Comparison of ENCODE assay signal across 2 cellular contexts in the genomic region with DNA sequence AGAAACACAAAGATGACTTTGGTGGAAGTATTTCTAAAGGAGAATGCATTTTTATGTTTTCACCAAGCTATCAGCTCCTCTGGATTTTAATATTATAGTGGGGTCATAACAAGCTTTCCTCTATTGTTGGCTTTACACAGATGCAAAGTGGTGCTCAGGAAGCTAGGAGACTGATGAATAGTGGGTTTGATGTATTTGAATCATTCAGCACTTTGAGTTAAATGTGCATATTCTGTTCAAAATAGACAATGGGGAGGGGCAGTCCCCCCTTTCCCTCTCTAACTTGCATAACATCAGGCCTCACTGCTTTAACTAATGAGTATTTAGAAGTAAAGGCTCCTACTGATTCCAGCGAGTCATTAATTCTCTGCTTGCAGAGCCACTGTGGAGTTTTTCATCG.
TF ChIP-seq lines count a peak whose summit lies in the region.

No MANE protein-coding gene starts in this region.

TF ChIP-seq in A549, 52 proteins besides CTCF, POLR2A, EP300 and RAD21 (continued from another document):
- TF ChIP-seq, protein P1, sequence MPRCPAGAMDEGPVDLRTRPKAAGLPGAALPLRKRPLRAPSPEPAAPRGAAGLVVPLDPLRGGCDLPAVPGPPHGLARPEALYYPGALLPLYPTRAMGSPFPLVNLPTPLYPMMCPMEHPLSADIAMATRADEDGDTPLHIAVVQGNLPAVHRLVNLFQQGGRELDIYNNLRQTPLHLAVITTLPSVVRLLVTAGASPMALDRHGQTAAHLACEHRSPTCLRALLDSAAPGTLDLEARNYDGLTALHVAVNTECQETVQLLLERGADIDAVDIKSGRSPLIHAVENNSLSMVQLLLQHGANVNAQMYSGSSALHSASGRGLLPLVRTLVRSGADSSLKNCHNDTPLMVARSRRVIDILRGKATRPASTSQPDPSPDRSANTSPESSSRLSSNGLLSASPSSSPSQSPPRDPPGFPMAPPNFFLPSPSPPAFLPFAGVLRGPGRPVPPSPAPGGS (IDR thresholded peaks at IDR 0.05), result no peak
- TF ChIP-seq NFE2L2 (conservative IDR thresholded peaks at IDR 0.05; ENCODE audit: low read length) (no peak), RFX5 (IDR thresholded peaks at IDR 0.05) (no peak), TP53 (CRISPR knock-in tag; IDR thresholded peaks at IDR 0.05) (no peak), JUN (IDR thresholded peaks at IDR 0.05) (no peak), ZNF302 (CRISPR knock-in tag; IDR thresholded peaks at IDR 0.05) (no peak), MYC (IDR thresholded peaks at IDR 0.05; ENCODE audit: borderline replicate concordance, low read length) (no peak)

TF ChIP-seq in WTC11, 78 proteins besides CTCF, POLR2A, EP300 and RAD21:
- TF ChIP-seq, protein P2, sequence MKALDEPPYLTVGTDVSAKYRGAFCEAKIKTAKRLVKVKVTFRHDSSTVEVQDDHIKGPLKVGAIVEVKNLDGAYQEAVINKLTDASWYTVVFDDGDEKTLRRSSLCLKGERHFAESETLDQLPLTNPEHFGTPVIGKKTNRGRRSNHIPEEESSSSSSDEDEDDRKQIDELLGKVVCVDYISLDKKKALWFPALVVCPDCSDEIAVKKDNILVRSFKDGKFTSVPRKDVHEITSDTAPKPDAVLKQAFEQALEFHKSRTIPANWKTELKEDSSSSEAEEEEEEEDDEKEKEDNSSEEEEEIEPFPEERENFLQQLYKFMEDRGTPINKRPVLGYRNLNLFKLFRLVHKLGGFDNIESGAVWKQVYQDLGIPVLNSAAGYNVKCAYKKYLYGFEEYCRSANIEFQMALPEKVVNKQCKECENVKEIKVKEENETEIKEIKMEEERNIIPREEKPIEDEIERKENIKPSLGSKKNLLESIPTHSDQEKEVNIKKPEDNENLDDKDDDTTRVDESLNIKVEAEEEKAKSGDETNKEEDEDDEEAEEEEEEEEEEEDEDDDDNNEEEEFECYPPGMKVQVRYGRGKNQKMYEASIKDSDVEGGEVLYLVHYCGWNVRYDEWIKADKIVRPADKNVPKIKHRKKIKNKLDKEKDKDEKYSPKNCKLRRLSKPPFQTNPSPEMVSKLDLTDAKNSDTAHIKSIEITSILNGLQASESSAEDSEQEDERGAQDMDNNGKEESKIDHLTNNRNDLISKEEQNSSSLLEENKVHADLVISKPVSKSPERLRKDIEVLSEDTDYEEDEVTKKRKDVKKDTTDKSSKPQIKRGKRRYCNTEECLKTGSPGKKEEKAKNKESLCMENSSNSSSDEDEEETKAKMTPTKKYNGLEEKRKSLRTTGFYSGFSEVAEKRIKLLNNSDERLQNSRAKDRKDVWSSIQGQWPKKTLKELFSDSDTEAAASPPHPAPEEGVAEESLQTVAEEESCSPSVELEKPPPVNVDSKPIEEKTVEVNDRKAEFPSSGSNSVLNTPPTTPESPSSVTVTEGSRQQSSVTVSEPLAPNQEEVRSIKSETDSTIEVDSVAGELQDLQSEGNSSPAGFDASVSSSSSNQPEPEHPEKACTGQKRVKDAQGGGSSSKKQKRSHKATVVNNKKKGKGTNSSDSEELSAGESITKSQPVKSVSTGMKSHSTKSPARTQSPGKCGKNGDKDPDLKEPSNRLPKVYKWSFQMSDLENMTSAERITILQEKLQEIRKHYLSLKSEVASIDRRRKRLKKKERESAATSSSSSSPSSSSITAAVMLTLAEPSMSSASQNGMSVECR (CRISPR knock-in tag; IDR thresholded peaks at IDR 0.05; ENCODE audit: borderline replicate concordance), result no peak
- TF ChIP-seq, protein P3, sequence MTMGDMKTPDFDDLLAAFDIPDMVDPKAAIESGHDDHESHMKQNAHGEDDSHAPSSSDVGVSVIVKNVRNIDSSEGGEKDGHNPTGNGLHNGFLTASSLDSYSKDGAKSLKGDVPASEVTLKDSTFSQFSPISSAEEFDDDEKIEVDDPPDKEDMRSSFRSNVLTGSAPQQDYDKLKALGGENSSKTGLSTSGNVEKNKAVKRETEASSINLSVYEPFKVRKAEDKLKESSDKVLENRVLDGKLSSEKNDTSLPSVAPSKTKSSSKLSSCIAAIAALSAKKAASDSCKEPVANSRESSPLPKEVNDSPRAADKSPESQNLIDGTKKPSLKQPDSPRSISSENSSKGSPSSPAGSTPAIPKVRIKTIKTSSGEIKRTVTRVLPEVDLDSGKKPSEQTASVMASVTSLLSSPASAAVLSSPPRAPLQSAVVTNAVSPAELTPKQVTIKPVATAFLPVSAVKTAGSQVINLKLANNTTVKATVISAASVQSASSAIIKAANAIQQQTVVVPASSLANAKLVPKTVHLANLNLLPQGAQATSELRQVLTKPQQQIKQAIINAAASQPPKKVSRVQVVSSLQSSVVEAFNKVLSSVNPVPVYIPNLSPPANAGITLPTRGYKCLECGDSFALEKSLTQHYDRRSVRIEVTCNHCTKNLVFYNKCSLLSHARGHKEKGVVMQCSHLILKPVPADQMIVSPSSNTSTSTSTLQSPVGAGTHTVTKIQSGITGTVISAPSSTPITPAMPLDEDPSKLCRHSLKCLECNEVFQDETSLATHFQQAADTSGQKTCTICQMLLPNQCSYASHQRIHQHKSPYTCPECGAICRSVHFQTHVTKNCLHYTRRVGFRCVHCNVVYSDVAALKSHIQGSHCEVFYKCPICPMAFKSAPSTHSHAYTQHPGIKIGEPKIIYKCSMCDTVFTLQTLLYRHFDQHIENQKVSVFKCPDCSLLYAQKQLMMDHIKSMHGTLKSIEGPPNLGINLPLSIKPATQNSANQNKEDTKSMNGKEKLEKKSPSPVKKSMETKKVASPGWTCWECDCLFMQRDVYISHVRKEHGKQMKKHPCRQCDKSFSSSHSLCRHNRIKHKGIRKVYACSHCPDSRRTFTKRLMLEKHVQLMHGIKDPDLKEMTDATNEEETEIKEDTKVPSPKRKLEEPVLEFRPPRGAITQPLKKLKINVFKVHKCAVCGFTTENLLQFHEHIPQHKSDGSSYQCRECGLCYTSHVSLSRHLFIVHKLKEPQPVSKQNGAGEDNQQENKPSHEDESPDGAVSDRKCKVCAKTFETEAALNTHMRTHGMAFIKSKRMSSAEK (CRISPR knock-in tag; IDR thresholded peaks at IDR 0.05; ENCODE audit: borderline replicate concordance), result no peak
- TF ChIP-seq, protein P4, sequence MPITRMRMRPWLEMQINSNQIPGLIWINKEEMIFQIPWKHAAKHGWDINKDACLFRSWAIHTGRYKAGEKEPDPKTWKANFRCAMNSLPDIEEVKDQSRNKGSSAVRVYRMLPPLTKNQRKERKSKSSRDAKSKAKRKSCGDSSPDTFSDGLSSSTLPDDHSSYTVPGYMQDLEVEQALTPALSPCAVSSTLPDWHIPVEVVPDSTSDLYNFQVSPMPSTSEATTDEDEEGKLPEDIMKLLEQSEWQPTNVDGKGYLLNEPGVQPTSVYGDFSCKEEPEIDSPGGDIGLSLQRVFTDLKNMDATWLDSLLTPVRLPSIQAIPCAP (CRISPR knock-in tag; IDR thresholded peaks at IDR 0.05), result no peak
- TF ChIP-seq, protein P5, sequence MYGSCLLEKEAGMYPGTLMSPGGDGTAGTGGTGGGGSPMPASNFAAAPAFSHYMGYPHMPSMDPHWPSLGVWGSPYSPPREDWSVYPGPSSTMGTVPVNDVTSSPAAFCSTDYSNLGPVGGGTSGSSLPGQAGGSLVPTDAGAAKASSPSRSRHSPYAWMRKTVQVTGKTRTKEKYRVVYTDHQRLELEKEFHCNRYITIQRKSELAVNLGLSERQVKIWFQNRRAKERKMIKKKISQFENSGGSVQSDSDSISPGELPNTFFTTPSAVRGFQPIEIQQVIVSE (CRISPR knock-in tag; IDR thresholded peaks at IDR 0.05; ENCODE audit: borderline replicate concordance), result no peak
- TF ChIP-seq FOXJ3 (CRISPR knock-in tag; IDR thresholded peaks at IDR 0.05; ENCODE audit: borderline replicate concordance) (no peak), NR3C1 (CRISPR knock-in tag; conservative IDR thresholded peaks at IDR 0.05; ENCODE audit: low read depth) (no peak), ZNF396 (CRISPR knock-in tag; IDR thresholded peaks at IDR 0.05; ENCODE audit: borderline replicate concordance) (no peak)
- TF ChIP-seq, protein P6, sequence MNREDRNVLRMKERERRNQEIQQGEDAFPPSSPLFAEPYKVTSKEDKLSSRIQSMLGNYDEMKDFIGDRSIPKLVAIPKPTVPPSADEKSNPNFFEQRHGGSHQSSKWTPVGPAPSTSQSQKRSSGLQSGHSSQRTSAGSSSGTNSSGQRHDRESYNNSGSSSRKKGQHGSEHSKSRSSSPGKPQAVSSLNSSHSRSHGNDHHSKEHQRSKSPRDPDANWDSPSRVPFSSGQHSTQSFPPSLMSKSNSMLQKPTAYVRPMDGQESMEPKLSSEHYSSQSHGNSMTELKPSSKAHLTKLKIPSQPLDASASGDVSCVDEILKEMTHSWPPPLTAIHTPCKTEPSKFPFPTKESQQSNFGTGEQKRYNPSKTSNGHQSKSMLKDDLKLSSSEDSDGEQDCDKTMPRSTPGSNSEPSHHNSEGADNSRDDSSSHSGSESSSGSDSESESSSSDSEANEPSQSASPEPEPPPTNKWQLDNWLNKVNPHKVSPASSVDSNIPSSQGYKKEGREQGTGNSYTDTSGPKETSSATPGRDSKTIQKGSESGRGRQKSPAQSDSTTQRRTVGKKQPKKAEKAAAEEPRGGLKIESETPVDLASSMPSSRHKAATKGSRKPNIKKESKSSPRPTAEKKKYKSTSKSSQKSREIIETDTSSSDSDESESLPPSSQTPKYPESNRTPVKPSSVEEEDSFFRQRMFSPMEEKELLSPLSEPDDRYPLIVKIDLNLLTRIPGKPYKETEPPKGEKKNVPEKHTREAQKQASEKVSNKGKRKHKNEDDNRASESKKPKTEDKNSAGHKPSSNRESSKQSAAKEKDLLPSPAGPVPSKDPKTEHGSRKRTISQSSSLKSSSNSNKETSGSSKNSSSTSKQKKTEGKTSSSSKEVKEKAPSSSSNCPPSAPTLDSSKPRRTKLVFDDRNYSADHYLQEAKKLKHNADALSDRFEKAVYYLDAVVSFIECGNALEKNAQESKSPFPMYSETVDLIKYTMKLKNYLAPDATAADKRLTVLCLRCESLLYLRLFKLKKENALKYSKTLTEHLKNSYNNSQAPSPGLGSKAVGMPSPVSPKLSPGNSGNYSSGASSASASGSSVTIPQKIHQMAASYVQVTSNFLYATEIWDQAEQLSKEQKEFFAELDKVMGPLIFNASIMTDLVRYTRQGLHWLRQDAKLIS (CRISPR knock-in tag; IDR thresholded peaks at IDR 0.05; ENCODE audit: borderline replicate concordance), result no peak
